ENCODE assay signal across 1 cellular context in the genomic region with DNA sequence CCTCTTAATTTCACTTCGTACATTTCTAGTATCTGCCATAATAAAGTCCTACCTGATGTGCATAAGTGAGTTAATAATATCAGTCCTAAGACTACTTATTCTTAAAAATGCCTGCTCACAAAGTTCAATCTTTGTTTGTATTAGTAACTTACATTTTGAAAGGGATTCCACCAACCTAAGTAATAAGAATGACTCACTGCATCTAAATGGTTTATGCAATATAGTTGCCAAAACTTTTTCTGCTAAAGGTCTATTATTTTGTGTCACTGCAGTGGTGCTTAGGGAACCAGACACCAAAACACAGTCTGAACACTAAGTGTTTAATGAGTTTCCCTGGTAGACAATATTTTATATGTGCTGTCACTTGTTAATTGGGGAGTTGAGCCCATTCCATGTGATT.
TF ChIP-seq lines count a peak whose summit lies in the region.

No MANE protein-coding gene starts in this region.

TF ChIP-seq in HepG2, 621 proteins besides CTCF, POLR2A, EP300 and RAD21:
- no peak for TF ChIP-seq ZNF382 (CRISPR knock-in tag; IDR thresholded peaks at IDR 0.05; ENCODE audit: borderline replicate concordance)
- TF ChIP-seq, protein P1, sequence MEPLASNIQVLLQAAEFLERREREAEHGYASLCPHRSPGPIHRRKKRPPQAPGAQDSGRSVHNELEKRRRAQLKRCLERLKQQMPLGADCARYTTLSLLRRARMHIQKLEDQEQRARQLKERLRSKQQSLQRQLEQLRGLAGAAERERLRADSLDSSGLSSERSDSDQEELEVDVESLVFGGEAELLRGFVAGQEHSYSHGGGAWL (CRISPR knock-in tag; IDR thresholded peaks at IDR 0.05) = no peak
- TF ChIP-seq ZFX (CRISPR knock-in tag; IDR thresholded peaks at IDR 0.05; ENCODE audit: low read depth) = no peak
- TF ChIP-seq, protein P2, sequence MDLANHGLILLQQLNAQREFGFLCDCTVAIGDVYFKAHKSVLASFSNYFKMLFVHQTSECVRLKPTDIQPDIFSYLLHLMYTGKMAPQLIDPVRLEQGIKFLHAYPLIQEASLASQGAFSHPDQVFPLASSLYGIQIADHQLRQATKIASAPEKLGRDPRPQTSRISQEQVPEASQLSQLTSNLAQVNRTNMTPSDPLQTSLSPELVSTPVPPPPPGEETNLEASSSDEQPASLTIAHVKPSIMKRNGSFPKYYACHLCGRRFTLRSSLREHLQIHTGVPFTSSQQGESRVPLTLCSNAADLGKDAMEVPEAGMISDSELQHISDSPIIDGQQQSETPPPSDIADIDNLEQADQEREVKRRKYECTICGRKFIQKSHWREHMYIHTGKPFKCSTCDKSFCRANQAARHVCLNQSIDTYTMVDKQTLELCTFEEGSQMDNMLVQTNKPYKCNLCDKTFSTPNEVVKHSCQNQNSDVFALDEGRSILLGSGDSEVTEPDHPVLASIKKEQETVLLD (CRISPR knock-in tag; IDR thresholded peaks at IDR 0.05; ENCODE audit: low read depth) = no peak
- no peak for TF ChIP-seq RFXAP (CRISPR knock-in tag; IDR thresholded peaks at IDR 0.05; ENCODE audit: borderline replicate concordance)
- TF ChIP-seq ZNF30 (CRISPR knock-in tag; IDR thresholded peaks at IDR 0.05) = no peak
- TF ChIP-seq, protein P3, sequence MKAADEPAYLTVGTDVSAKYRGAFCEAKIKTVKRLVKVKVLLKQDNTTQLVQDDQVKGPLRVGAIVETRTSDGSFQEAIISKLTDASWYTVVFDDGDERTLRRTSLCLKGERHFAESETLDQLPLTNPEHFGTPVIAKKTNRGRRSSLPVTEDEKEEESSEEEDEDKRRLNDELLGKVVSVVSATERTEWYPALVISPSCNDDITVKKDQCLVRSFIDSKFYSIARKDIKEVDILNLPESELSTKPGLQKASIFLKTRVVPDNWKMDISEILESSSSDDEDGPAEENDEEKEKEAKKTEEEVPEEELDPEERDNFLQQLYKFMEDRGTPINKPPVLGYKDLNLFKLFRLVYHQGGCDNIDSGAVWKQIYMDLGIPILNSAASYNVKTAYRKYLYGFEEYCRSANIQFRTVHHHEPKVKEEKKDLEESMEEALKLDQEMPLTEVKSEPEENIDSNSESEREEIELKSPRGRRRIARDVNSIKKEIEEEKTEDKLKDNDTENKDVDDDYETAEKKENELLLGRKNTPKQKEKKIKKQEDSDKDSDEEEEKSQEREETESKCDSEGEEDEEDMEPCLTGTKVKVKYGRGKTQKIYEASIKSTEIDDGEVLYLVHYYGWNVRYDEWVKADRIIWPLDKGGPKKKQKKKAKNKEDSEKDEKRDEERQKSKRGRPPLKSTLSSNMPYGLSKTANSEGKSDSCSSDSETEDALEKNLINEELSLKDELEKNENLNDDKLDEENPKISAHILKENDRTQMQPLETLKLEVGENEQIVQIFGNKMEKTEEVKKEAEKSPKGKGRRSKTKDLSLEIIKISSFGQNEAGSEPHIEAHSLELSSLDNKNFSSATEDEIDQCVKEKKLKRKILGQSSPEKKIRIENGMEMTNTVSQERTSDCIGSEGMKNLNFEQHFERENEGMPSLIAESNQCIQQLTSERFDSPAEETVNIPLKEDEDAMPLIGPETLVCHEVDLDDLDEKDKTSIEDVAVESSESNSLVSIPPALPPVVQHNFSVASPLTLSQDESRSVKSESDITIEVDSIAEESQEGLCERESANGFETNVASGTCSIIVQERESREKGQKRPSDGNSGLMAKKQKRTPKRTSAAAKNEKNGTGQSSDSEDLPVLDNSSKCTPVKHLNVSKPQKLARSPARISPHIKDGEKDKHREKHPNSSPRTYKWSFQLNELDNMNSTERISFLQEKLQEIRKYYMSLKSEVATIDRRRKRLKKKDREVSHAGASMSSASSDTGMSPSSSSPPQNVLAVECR (CRISPR knock-in tag; IDR thresholded peaks at IDR 0.05; ENCODE audit: borderline replicate concordance) = no peak
- TF ChIP-seq FOXA3 (CRISPR knock-in tag; IDR thresholded peaks at IDR 0.05) = no peak
- no peak for TF ChIP-seq ZNF737 (CRISPR knock-in tag; IDR thresholded peaks at IDR 0.05; ENCODE audit: borderline replicate concordance)
- no peak for TF ChIP-seq HNRNPUL1 (IDR thresholded peaks at IDR 0.05; ENCODE audit: low read depth, low read length)
- TF ChIP-seq, protein P4, sequence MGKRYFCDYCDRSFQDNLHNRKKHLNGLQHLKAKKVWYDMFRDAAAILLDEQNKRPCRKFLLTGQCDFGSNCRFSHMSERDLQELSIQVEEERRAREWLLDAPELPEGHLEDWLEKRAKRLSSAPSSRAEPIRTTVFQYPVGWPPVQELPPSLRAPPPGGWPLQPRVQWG (CRISPR knock-in tag; IDR thresholded peaks at IDR 0.05; ENCODE audit: borderline replicate concordance, low read depth) = no peak
- TF ChIP-seq NFIC (IDR thresholded peaks at IDR 0.05; ENCODE audit: low read length) = no peak
- no peak for TF ChIP-seq ZNF207 (IDR thresholded peaks at IDR 0.05; ENCODE audit: borderline replicate concordance)
- TF ChIP-seq RFX3 (CRISPR knock-in tag; IDR thresholded peaks at IDR 0.05) = no peak
TF ChIP-seq in HepG2: peak in this region for 0.
